In genomic region chr11:110032257-110032656, GRCh38 we compare ENCODE assay signal across 25 cellular contexts.
DNase-seq lines count a peak whose midpoint lies in the region; ATAC-seq and TF ChIP-seq lines count a peak whose summit lies in the region.
"Had no signal": no experiment of that assay in that cellular context is flagged by ENCODE, and none has a peak within 500 bp of the region (broad histone marks: within the 10 kb centered on the region; RNA-seq: fewer than 3 reads in every experiment).

No MANE protein-coding gene starts in this region.

- H4K20me1 ChIP-seq in osteoblast (ENCODE audit: insufficient read depth, low read length), result no peaks in the 10 kb centered on the region

- H3K27ac ChIP-seq in endodermal cell (ENCODE audit: low read depth, low read length), result peak overlapping the region; percentile 90
- H3K27ac ChIP-seq in osteoblast (ENCODE audit: low read depth, low read length), result no peak overlapping the region
- H3K27ac ChIP-seq in upper lobe of left lung, result no peak overlapping the region
- H3K27ac ChIP-seq: suprapubic skin, WERI-Rb-1 had no signal

- H3K36me3 ChIP-seq in adipocyte (ENCODE audit: control insufficient read depth, insufficient read depth, low read length, severe bottlenecking) (no peaks in the 10 kb centered on the region), endodermal cell (ENCODE audit: control insufficient read depth, insufficient read depth, low read length) (no peaks in the 10 kb centered on the region), osteoblast (ENCODE audit: insufficient read depth, low read length) (no peaks in the 10 kb centered on the region), upper lobe of left lung (no peaks in the 10 kb centered on the region)
- H3K36me3 ChIP-seq: HAP-1, suprapubic skin, WERI-Rb-1 had no signal

- H3K36me3 Mint-ChIP-seq in endodermal cell (ENCODE audit: low read depth), result no peaks in the 10 kb centered on the region
- H3K36me3 Mint-ChIP-seq: activated naive CD4-positive, alpha-beta T cell treated with anti-CD3 and anti-CD28 coated beads, Interleukin-2, amount 50 U/mL, for 72 hours; CD4-positive, alpha-beta memory T cell had no signal

- peaks cover 26% of the 10 kb centered on the region for H3K4me1 Mint-ChIP-seq in endodermal cell
- H3K4me1 Mint-ChIP-seq: CD4-positive, alpha-beta memory T cell had no signal

- no peak for TF ChIP-seq CTCF in endodermal cell (conservative IDR thresholded peaks at IDR 0.05)
- no peak for TF ChIP-seq CTCF in osteoblast (IDR thresholded peaks at IDR 0.05; ENCODE audit: extremely low read depth, low read depth, low read length)
- no peak for TF ChIP-seq CTCF in upper lobe of left lung (IDR thresholded peaks at IDR 0.05)

- H2AFZ ChIP-seq in osteoblast (ENCODE audit: low read length), result peak overlapping the region; percentile 36

- no peak overlapping the region for H3K4me3 Mint-ChIP-seq in endodermal cell
- H3K4me3 Mint-ChIP-seq: activated CD4-positive, alpha-beta T cell treated with anti-CD3 and anti-CD28 coated beads, Interleukin-2, amount 10 ng/mL, durations not matched to agents 24 days and 14 days; CD4-positive, alpha-beta memory T cell; dendritic cell treated with granulocyte-macrophage colony-stimulating factor and Interleukin-4, amounts not matched to agents 40 ng/mL and 50 ng/mL, for 4 days; stimulated activated naive B cell treated with anti-CD40 and anti-IgM and Interleukin-4, amounts not matched to agents 10 μg/mL and 1 μg/mL and 100 μg/mL, for 72 hours had no signal

- no peak for TF ChIP-seq POLR2A in upper lobe of left lung (IDR thresholded peaks at IDR 0.05)

- H3K4me3 ChIP-seq in adipocyte (ENCODE audit: low read length), result no peak overlapping the region
- H3K4me3 ChIP-seq in endodermal cell (ENCODE audit: low read length), result peak overlapping the region; percentile 56
- no peak overlapping the region for H3K4me3 ChIP-seq in osteoblast (ENCODE audit: insufficient read depth, low read length)
- H3K4me3 ChIP-seq in upper lobe of left lung, result no peak overlapping the region
- H3K4me3 ChIP-seq: HAP-1, suprapubic skin had no signal

- H3K4me2 ChIP-seq in osteoblast (ENCODE audit: insufficient read depth, low read length), result no peak overlapping the region

- H3K27me3 Mint-ChIP-seq in endodermal cell (ENCODE audit: insufficient read depth), result no peaks in the 10 kb centered on the region

- DNase-seq in G401 (ENCODE audit: low spot score) (peak; percentile 12), adipocyte (ENCODE audit: low read depth) (peak; percentile 1), endodermal cell (no peak), osteoblast (ENCODE audit: insufficient read length, low spot score, missing footprints) (no peak), NCI-H2196 (lab: John Stamatoyannopoulos, UW; ENCODE audit: unreplicated experiment) (no peak), upper lobe of left lung (no peak)
- DNase-seq: activated effector memory CD4-positive, alpha-beta T cell treated with Interleukin-2 at 50 U/mL for 16 hours; AML-193; aorta; CD4-positive, alpha-beta memory T cell; central memory CD4-positive, alpha-beta T cell; foreskin fibroblast; Karpas-422; left ventricle myocardium superior; NCI-H1436 treated with DMSO at 0.1 percent for 48 hours; stimulated activated naive B cell treated with anti-CD40 and anti-IgM and Interleukin-4, amounts not matched to agents 10 μg/mL and 1 μg/mL and 100 μg/mL, for 72 hours; WERI-Rb-1 had no signal

- no peaks in the 10 kb centered on the region for H3K79me2 ChIP-seq in osteoblast (ENCODE audit: insufficient read depth, low read length)

- in situ Hi-C loops in G401 (cut with HindIII; ENCODE audit: low sequenced_read_pairs), result no loop called here

- H3K27me3 ChIP-seq in adipocyte (replicated peaks; ENCODE audit: control insufficient read depth, insufficient read depth, low read length) (no peaks in the 10 kb centered on the region), endodermal cell (ENCODE audit: control insufficient read depth, insufficient read depth, low read length, poor library complexity, severe bottlenecking) (no peaks in the 10 kb centered on the region), osteoblast (ENCODE audit: insufficient read depth, low read length) (no peaks in the 10 kb centered on the region), upper lobe of left lung (no peaks in the 10 kb centered on the region)
- H3K27me3 ChIP-seq: suprapubic skin had no signal

- no peaks in the 10 kb centered on the region for H3K9me3 Mint-ChIP-seq in endodermal cell
- H3K9me3 Mint-ChIP-seq: activated CD4-positive, alpha-beta T cell treated with anti-CD3 and anti-CD28 coated beads, Interleukin-2, amount 10 ng/mL, durations not matched to agents 24 days and 14 days; activated naive CD4-positive, alpha-beta T cell treated with anti-CD3 and anti-CD28 coated beads, Interleukin-2, amount 50 U/mL, for 72 hours; dendritic cell treated with granulocyte-macrophage colony-stimulating factor and Interleukin-4, amounts not matched to agents 40 ng/mL and 50 ng/mL, for 4 days had no signal

- no peak for TF ChIP-seq EP300 in upper lobe of left lung (IDR thresholded peaks at IDR 0.05)

- ATAC-seq in GM18520 (IDR thresholded peaks at IDR 0.05; ENCODE audit: unreplicated experiment) (no peak), HG02642 (IDR thresholded peaks at IDR 0.05; ENCODE audit: poor library complexity, unreplicated experiment) (no peak), upper lobe of left lung (ENCODE audit: low FRiP score in 2 of 2) (no peak)
- ATAC-seq: activated naive CD4-positive, alpha-beta T cell treated with anti-CD3 and anti-CD28 coated beads, Interleukin-2, amount 50 U/mL, for 72 hours; esophagus mucosa; left ventricle myocardium superior; stimulated activated naive B cell treated with anti-CD40 and anti-IgM and Interleukin-4, amounts not matched to agents 10 μg/mL and 1 μg/mL and 100 μg/mL, for 72 hours had no signal

- H3K27ac Mint-ChIP-seq in endodermal cell, result no peak overlapping the region
- H3K27ac Mint-ChIP-seq: activated CD4-positive, alpha-beta T cell treated with anti-CD3 and anti-CD28 coated beads, Interleukin-2, amount 10 ng/mL, durations not matched to agents 24 days and 14 days; activated naive CD4-positive, alpha-beta T cell treated with anti-CD3 and anti-CD28 coated beads, Interleukin-2, amount 50 U/mL, for 72 hours; CD4-positive, alpha-beta memory T cell; dendritic cell treated with granulocyte-macrophage colony-stimulating factor and Interleukin-4, amounts not matched to agents 40 ng/mL and 50 ng/mL, for 4 days; stimulated activated naive B cell treated with anti-CD40 and anti-IgM and Interleukin-4, amounts not matched to agents 10 μg/mL and 1 μg/mL and 100 μg/mL, for 72 hours had no signal

- 75 to 76% methylated on average over 3 to 5 of the region's 5 CpGs for WGBS in endodermal cell (ENCODE audit: insufficient coverage in 1 of 2, insufficient read length in 1 of 2), 2 experiments
- 74 to 79% methylated on average over 5 of the region's 5 CpGs for WGBS in upper lobe of left lung, 2 donors

- H3K9ac ChIP-seq in adipocyte (ENCODE audit: low read length) (no peak overlapping the region), endodermal cell (ENCODE audit: extremely low read depth, low read length, poor library complexity, severe bottlenecking) (no peak overlapping the region)

- H3K9me3 ChIP-seq in adipocyte (ENCODE audit: control insufficient read depth, low read length) (peaks cover 10% of the 10 kb centered on the region), endodermal cell (ENCODE audit: control insufficient read depth, low read length) (no peaks in the 10 kb centered on the region), osteoblast (ENCODE audit: low read depth, low read length) (no peaks in the 10 kb centered on the region), upper lobe of left lung (no peaks in the 10 kb centered on the region)
- H3K9me3 ChIP-seq: HAP-1, suprapubic skin had no signal

- H3K4me1 ChIP-seq in adipocyte (ENCODE audit: control insufficient read depth, insufficient read depth, low read length) (no peaks in the 10 kb centered on the region), endodermal cell (ENCODE audit: control insufficient read depth, insufficient read depth, low read length) (peaks cover 22% of the 10 kb centered on the region), osteoblast (ENCODE audit: insufficient read depth, low read length) (no peaks in the 10 kb centered on the region), upper lobe of left lung (no peaks in the 10 kb centered on the region)
- H3K4me1 ChIP-seq: HAP-1, suprapubic skin had no signal

Comparison
In these comparisons a context has a peak if more than half of its experiments do, and no peak if none do; other contexts are left out.
1. DNase-seq: peak in G401 (single experiment) and adipocyte (single experiment); none in endodermal cell (single experiment), osteoblast (single experiment), NCI-H2196 (single experiment) and upper lobe of left lung (0 of 2).